In the genomic region with DNA sequence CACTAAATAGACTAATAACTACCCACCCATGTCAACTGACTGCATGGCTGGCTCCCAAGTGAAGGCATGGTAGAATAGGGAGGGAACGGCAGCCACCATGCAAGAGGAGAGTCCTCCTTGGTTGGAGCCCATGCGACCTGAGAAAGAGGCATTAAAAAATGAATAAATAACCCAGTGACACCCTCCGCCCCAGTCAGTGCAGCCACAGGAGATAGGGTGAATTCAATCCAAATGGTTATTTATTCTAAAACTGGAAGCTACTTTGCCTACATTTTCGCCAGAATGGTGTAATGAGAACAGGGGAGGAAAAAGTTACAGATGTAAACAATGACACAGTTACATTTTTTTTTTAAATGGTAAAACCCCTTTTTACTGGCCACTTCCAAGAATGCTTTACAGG, we compare ENCODE assay signal across 13 cellular contexts. TPM values are rescaled to one million over a fixed set of nuclear protein-coding genes. Genes with fewer than 3 reads are reported as not detected.
DNase-seq lines count a peak whose midpoint lies in the region; ATAC-seq, FAIRE-seq and TF ChIP-seq lines count a peak whose summit lies in the region.
"Had no signal": no experiment of that assay in that cellular context is flagged by ENCODE, and none has a peak within 500 bp of the region (broad histone marks: within the 10 kb centered on the region; RNA-seq: fewer than 3 reads in every experiment).

No MANE protein-coding gene starts in this region.

- H3K9me3 Mint-ChIP-seq in WTC11: no peaks in the 10 kb centered on the region
- peaks cover 0 to 4% (median 0%) of the 10 kb centered on the region in 11 donors for H3K9me3 Mint-ChIP-seq in naive thymus-derived CD4-positive, alpha-beta T cell

- in situ Hi-C loops in Caki2 (cut with HindIII; ENCODE audit: low pct_unique_long_range_greater_than_20kb, low sequenced_read_pairs): no loop called here

- FAIRE-seq in GM12891 (lab: Jason Lieb, UNC): no peak
- FAIRE-seq: RCC 7860 had no signal

- peak overlapping the region; percentile 23; the same call in 1 of the 2 replicates for H3K27ac Mint-ChIP-seq in WTC11
- H3K27ac Mint-ChIP-seq in naive thymus-derived CD4-positive, alpha-beta T cell: peak overlapping the region; percentile 51 to 94 (median 72)

- no peak for ATAC-seq in WTC11
- no peak for ATAC-seq in naive thymus-derived CD4-positive, alpha-beta T cell

- peaks cover 61% of the 10 kb centered on the region for H3K36me3 Mint-ChIP-seq in WTC11
- peaks cover 8 to 53% (median 26%) of the 10 kb centered on the region in 5 donors for H3K36me3 Mint-ChIP-seq in naive thymus-derived CD4-positive, alpha-beta T cell

- peaks cover 23 to 48% (median 25%) of the 10 kb centered on the region in 3 experiments for H3K36me3 ChIP-seq in naive thymus-derived CD4-positive, alpha-beta T cell (ENCODE audit: control insufficient read depth in 2 of 3, insufficient read depth in 3 of 3, low read length in 3 of 3)

- H3K4me3 ChIP-seq in naive thymus-derived CD4-positive, alpha-beta T cell (ENCODE audit: low read length): no peak overlapping the region
- H3K4me3 ChIP-seq: ascending aorta, prostate gland had no signal

- no peaks in the 10 kb centered on the region for H3K27me3 Mint-ChIP-seq in WTC11 (ENCODE audit: low read depth)
- H3K27me3 Mint-ChIP-seq in naive thymus-derived CD4-positive, alpha-beta T cell: no peaks in the 10 kb centered on the region

- TF ChIP-seq POLR2A in GM12891 (IDR thresholded peaks at IDR 0.05; ENCODE audit: low read depth, low read length): no peak

- no peak overlapping the region for H3K27ac ChIP-seq in naive thymus-derived CD4-positive, alpha-beta T cell (ENCODE audit: low read depth, low read length)
- H3K27ac ChIP-seq: ascending aorta had no signal

- no peak for TF ChIP-seq CTCF in WTC11 (IDR thresholded peaks at IDR 0.05)

- POLR2A ChIA-PET in WTC11 (lab: Charles Lee): no interaction called here
- POLR2A ChIA-PET in naive thymus-derived CD4-positive, alpha-beta T cell (lab: Charles Lee): interaction anchor here (0.6 to 13.6 kb wide), 5 partner anchors 11 to 135 kb away, joined by 3 to 347 read pairs (median 3); a partner anchor contains a TSS

- H3K9me3 ChIP-seq in naive thymus-derived CD4-positive, alpha-beta T cell (ENCODE audit: control insufficient read depth in 2 of 3, low read length in 3 of 3): no peaks in the 10 kb centered on the region
- H3K9me3 ChIP-seq: ascending aorta, prostate gland had no signal

- H3K4me1 ChIP-seq in naive thymus-derived CD4-positive, alpha-beta T cell (ENCODE audit: control insufficient read depth in 2 of 2, insufficient read depth in 2 of 2, low read length in 2 of 2): peaks cover 24 to 37% of the 10 kb centered on the region in 2 donors

- intact Hi-C loops in naive thymus-derived CD4-positive, alpha-beta T cell (cut with micrococcal nuclease): no loop called here

- peaks cover 48% of the 10 kb centered on the region for H3K4me1 Mint-ChIP-seq in WTC11
- H3K4me1 Mint-ChIP-seq in naive thymus-derived CD4-positive, alpha-beta T cell: peaks cover 7 to 78% (median 56%) of the 10 kb centered on the region in 7 donors

- no peak overlapping the region for H3K4me3 Mint-ChIP-seq in WTC11
- H3K4me3 Mint-ChIP-seq in naive thymus-derived CD4-positive, alpha-beta T cell: peak overlapping the region in 5 of 10 donors; percentile 13 to 76 (median 42)

- no peaks in the 10 kb centered on the region for H3K27me3 ChIP-seq in naive thymus-derived CD4-positive, alpha-beta T cell (ENCODE audit: control insufficient read depth in 2 of 2, insufficient read depth in 2 of 2, low read length in 2 of 2)
- H3K27me3 ChIP-seq: ascending aorta had no signal

- DNase-seq in Caki2 (ENCODE audit: low read depth) (peak; percentile 72), WTC11 (ENCODE audit: low spot score) (no peak), NCI-H2171 treated with DMSO at 0.1 percent for 48 hours (lab: John Stamatoyannopoulos, UW) (no peak), AG08396 (ENCODE audit: low spot score) (no peak), GM12891 (ENCODE audit: insufficient read length, low spot score) (no peak)
- DNase-seq in naive thymus-derived CD4-positive, alpha-beta T cell: no peak
- DNase-seq: activated CD4-positive, CD25-positive, alpha-beta regulatory T cell; NCI-H2029 had no signal

- CTCF ChIA-PET in WTC11 (lab: Charles Lee): no interaction called here
- CTCF ChIA-PET in naive thymus-derived CD4-positive, alpha-beta T cell (lab: Charles Lee): interaction anchor here (0.6 kb wide), 1 partner anchor 57 kb away, joined by 3 read pairs; no protein-coding TSS in a partner anchor

TF ChIP-seq in WTC11, 78 proteins besides CTCF, POLR2A, EP300 and RAD21 (continues in another document):
- TF ChIP-seq ZNF396 (CRISPR knock-in tag; IDR thresholded peaks at IDR 0.05; ENCODE audit: borderline replicate concordance) (no peak), ZNF121 (CRISPR knock-in tag; IDR thresholded peaks at IDR 0.05) (no peak), JAZF1 (CRISPR knock-in tag; IDR thresholded peaks at IDR 0.05) (no peak)
- TF ChIP-seq, protein P1, sequence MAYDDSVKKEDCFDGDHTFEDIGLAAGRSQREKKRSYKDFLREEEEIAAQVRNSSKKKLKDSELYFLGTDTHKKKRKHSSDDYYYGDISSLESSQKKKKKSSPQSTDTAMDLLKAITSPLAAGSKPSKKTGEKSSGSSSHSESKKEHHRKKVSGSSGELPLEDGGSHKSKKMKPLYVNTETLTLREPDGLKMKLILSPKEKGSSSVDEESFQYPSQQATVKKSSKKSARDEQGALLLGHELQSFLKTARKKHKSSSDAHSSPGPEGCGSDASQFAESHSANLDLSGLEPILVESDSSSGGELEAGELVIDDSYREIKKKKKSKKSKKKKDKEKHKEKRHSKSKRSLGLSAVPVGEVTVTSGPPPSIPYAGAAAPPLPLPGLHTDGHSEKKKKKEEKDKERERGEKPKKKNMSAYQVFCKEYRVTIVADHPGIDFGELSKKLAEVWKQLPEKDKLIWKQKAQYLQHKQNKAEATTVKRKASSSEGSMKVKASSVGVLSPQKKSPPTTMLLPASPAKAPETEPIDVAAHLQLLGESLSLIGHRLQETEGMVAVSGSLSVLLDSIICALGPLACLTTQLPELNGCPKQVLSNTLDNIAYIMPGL (CRISPR knock-in tag; IDR thresholded peaks at IDR 0.05): no peak

TF ChIP-seq in GM12891, 5 proteins besides CTCF, POLR2A, EP300 and RAD21:
- TF ChIP-seq PAX5 (IDR thresholded peaks at IDR 0.05; ENCODE audit: insufficient read depth, low read length, severe bottlenecking) (no peak), TAF1 (IDR thresholded peaks at IDR 0.05; ENCODE audit: low read depth, low read length) (no peak)

RNA-seq across cellular contexts. Expression of a gene that starts 4.9 kb away (rescaled TPM):
- not detected in 2 replicates for total RNA-seq in Caki2 (2014; rRNA removed; shearing (Covaris generic); ENCODE audit: low replicate concordance)
- total RNA-seq in WTC11 (2021): 3.5 to 6.0 TPM (median 3.9 TPM) in 3 replicates
- not detected for total RNA-seq in naive thymus-derived CD4-positive, alpha-beta T cell
- not detected for polyA plus RNA-seq in naive thymus-derived CD4-positive, alpha-beta T cell
- 0.14 TPM for polyA plus RNA-seq in GM12891 (2012; ENCODE audit: low read depth, missing spikeins)
- total RNA-seq: ascending aorta, HT1080, kidney epithelial cell, prostate gland had no signal

RNA-seq across cellular contexts. Expression of a gene that starts 5.2 kb away (rescaled TPM):
- total RNA-seq in Caki2 (2014; rRNA removed; shearing (Covaris generic); ENCODE audit: low replicate concordance): 37.5 and 55.8 TPM in 2 replicates
- total RNA-seq in WTC11 (2021): 92.0 to 97.2 TPM (median 92.0 TPM) in 3 replicates
- 10 to 100 TPM; 28.4 to 53.9 (median 39.0) TPM for total RNA-seq in naive thymus-derived CD4-positive, alpha-beta T cell
- polyA plus RNA-seq in naive thymus-derived CD4-positive, alpha-beta T cell: 10 to 100 TPM; 57.9 to 63.5 TPM
- polyA plus RNA-seq in GM12891 (2012; ENCODE audit: low read depth, missing spikeins): 28.0 TPM

RNA-seq across cellular contexts. Expression of a gene that starts 14.8 kb away (rescaled TPM):
- 4.4 and 4.8 TPM in 2 replicates for total RNA-seq in Caki2 (2014; rRNA removed; shearing (Covaris generic); ENCODE audit: low replicate concordance)
- total RNA-seq in WTC11 (2021): 42.1 to 42.9 TPM (median 42.2 TPM) in 3 replicates
- total RNA-seq in naive thymus-derived CD4-positive, alpha-beta T cell: 10 to 100 TPM; 43.4 to 77.5 (median 65.3) TPM
- polyA plus RNA-seq in naive thymus-derived CD4-positive, alpha-beta T cell: 1 to 10 TPM; 1.9 TPM
- polyA plus RNA-seq in GM12891 (2012; ENCODE audit: low read depth, missing spikeins): 54.7 TPM

RNA-seq across cellular contexts. Expression of a gene that starts 15.9 kb away (rescaled TPM):
- 30.9 and 37.2 TPM in 2 replicates for total RNA-seq in Caki2 (2014; rRNA removed; shearing (Covaris generic); ENCODE audit: low replicate concordance)
- 39.7 to 48.7 TPM (median 39.8 TPM) in 3 replicates for total RNA-seq in WTC11 (2021)
- 10 to 100 TPM; 13.1 to 53.0 (median 47.1) TPM for total RNA-seq in naive thymus-derived CD4-positive, alpha-beta T cell
- polyA plus RNA-seq in naive thymus-derived CD4-positive, alpha-beta T cell: 10 to 100 TPM; 12.0 to 29.3 TPM
- 43.2 TPM for polyA plus RNA-seq in GM12891 (2012; ENCODE audit: low read depth, missing spikeins)

RNA-seq across cellular contexts. Expression of a gene that starts 23.1 kb away (rescaled TPM):
- not detected in 2 replicates for total RNA-seq in Caki2 (2014; rRNA removed; shearing (Covaris generic); ENCODE audit: low replicate concordance)
- total RNA-seq in WTC11 (2021): 0.16 to 0.39 TPM (median 0.23 TPM) in 3 replicates
- total RNA-seq in naive thymus-derived CD4-positive, alpha-beta T cell: under 1 TPM in 3 of 5 experiments, not detected in 2; 0.12 to 0.38 (median 0.24) TPM
- polyA plus RNA-seq in naive thymus-derived CD4-positive, alpha-beta T cell: not detected
- polyA plus RNA-seq in GM12891 (2012; ENCODE audit: low read depth, missing spikeins): 0.06 TPM
